In genomic region chr19:40632311-40633036, GRCh38 we compare ENCODE assay signal across 18 cellular contexts. TPM values are rescaled to one million over a fixed set of nuclear protein-coding genes. Genes with fewer than 3 reads are reported as not detected.
A peak's percentile ranks its signal among the peaks of the same experiment; 100 is the strongest.
DNase-seq lines count a peak whose midpoint lies in the region; ATAC-seq, FAIRE-seq and TF ChIP-seq lines count a peak whose summit lies in the region.
"Had no signal": no experiment of that assay in that cellular context is flagged by ENCODE, and none has a peak within 500 bp of the region (broad histone marks: within the 10 kb centered on the region; RNA-seq: fewer than 3 reads in every experiment).

No MANE protein-coding gene starts in this region.

- H4K91ac ChIP-seq in H9 (ENCODE audit: insufficient read length, low read depth, low read length) (no peak overlapping the region), H1 (replicated peaks; ENCODE audit: insufficient read length, low read length) (no peak overlapping the region)

- H2BK20ac ChIP-seq in H9 (ENCODE audit: low read depth, low read length, poor library complexity, severe bottlenecking) (no peak overlapping the region), H1 (ENCODE audit: low read length) (no peak overlapping the region; the same call in 1 of the 2 replicates)

- no peak overlapping the region for H3K18ac ChIP-seq in H9 (ENCODE audit: insufficient read length, low read depth, low read length)
- H3K18ac ChIP-seq in H1 (ENCODE audit: extremely low read depth, low read length) = peak overlapping the region; percentile 60; the same call in 1 of the 2 replicates

- peaks cover 3 to 18% (median 17%) of the 10 kb centered on the region in 3 experiments; a peak in 6 of 7 replicates for H3K36me3 Mint-ChIP-seq in H9 (ENCODE audit: insufficient read depth in 1 of 3, low read depth in 3 of 3)
- H3K36me3 Mint-ChIP-seq in neural progenitor cell = peaks cover 9% of the 10 kb centered on the region
- peaks cover 6% of the 10 kb centered on the region for H3K36me3 Mint-ChIP-seq in CD8-positive, alpha-beta T cell

- CTCF ChIA-PET in H1 (lab: Charles Lee; ENCODE audit: partially characterized antibody) = interaction anchor here (0.6 to 4.9 kb wide), 6 partner anchors 8 to 319 kb away, joined by 3 to 100 read pairs (median 32); partner anchors contain the start of gene LTBP4
- CTCF ChIA-PET in CD8-positive, alpha-beta T cell (lab: Charles Lee) = interaction anchor here (3.7 to 4.5 kb wide), 2 partner anchors 10 to 23 kb away, joined by 33 to 56 read pairs; no protein-coding TSS in a partner anchor

- ATAC-seq in CD8-positive, alpha-beta T cell = no peak

- no peak for TF ChIP-seq RAD21 in H1 (IDR thresholded peaks at IDR 0.05 in 1 of 2, conservative IDR thresholded peaks at IDR 0.05 in 1 of 2; ENCODE audit: low read depth in 2 of 2, low read length in 2 of 2)

- H3K4me2 ChIP-seq in H9 (ENCODE audit: insufficient read depth, insufficient read length, low read length) (no peak overlapping the region), H1 (ENCODE audit: insufficient read depth in 1 of 2, low read depth in 2 of 2, low read length in 2 of 2) (peak overlapping the region in 1 of 2 experiments; percentile 1; a peak in 1 of 4 replicates), neural progenitor cell (no peak overlapping the region)

- H3K4me3 Mint-ChIP-seq in H9 (peak overlapping the region in 1 of 2 experiments; percentile 54; a peak in 3 of 5 replicates), neural progenitor cell (peak overlapping the region; percentile 57)
- H3K4me3 Mint-ChIP-seq in CD8-positive, alpha-beta T cell = no peak overlapping the region

- H3K9ac ChIP-seq in H9 (ENCODE audit: extremely low read depth, insufficient read length, low read length) (no peak overlapping the region), H1 (replicated peaks in 1 of 4; ENCODE audit: extremely low read depth in 1 of 4, low read depth in 3 of 4, low read length in 3 of 4) (no peak overlapping the region), neural progenitor cell (no peak overlapping the region)

- H3K4me1 Mint-ChIP-seq in H9 = peaks cover 35 to 37% of the 10 kb centered on the region in 2 experiments
- H3K4me1 Mint-ChIP-seq in neural progenitor cell = peaks cover 35% of the 10 kb centered on the region
- H3K4me1 Mint-ChIP-seq in CD8-positive, alpha-beta T cell (ENCODE audit: low read depth) = peaks cover 12% of the 10 kb centered on the region

- H3K79me2 ChIP-seq in H9 (ENCODE audit: insufficient read depth, low read length) (no peaks in the 10 kb centered on the region), H1 (ENCODE audit: control insufficient read depth in 1 of 2, insufficient read depth in 2 of 2, low read length in 2 of 2) (no peaks in the 10 kb centered on the region), neural progenitor cell (ENCODE audit: low read depth) (no peaks in the 10 kb centered on the region)

- H3K9me3 ChIP-seq in H9 (ENCODE audit: control insufficient read depth, low read depth, low read length) (no peaks in the 10 kb centered on the region), H1 (ENCODE audit: insufficient read depth in 2 of 2, low read depth in 1 of 2, low read length in 1 of 2) (no peaks in the 10 kb centered on the region), neural progenitor cell (ENCODE audit: low read depth) (no peaks in the 10 kb centered on the region), prostate gland (no peaks in the 10 kb centered on the region)
- H3K9me3 ChIP-seq in CD8-positive, alpha-beta T cell (ENCODE audit: low read length) = no peaks in the 10 kb centered on the region

- H3K23me2 ChIP-seq in H9 (ENCODE audit: insufficient read length, low read depth, low read length, poor library complexity, severe bottlenecking) = no peaks in the 10 kb centered on the region
- H3K23me2 ChIP-seq in H1 (ENCODE audit: low read depth, low read length) = no peaks in the 10 kb centered on the region

- H3K4me1 ChIP-seq in H9 (ENCODE audit: insufficient read depth, low read length) (peaks cover 6% of the 10 kb centered on the region; the same call in 1 of the 2 replicates), H1 (replicated peaks in 1 of 4; ENCODE audit: control insufficient read depth in 3 of 4, insufficient read depth in 4 of 4, low read length in 3 of 4) (peaks cover 0 to 9% (median 4%) of the 10 kb centered on the region in 4 experiments; a peak in 5 of 7 replicates), neural progenitor cell (peaks cover 9% of the 10 kb centered on the region), prostate gland (replicated peaks) (peaks cover 3% of the 10 kb centered on the region)
- peaks cover 4% of the 10 kb centered on the region for H3K4me1 ChIP-seq in CD8-positive, alpha-beta T cell (ENCODE audit: insufficient read depth, low read length)

- H3K9me3 Mint-ChIP-seq in H9 (no peaks in the 10 kb centered on the region; a peak in 1 of 5 replicates), neural progenitor cell (no peaks in the 10 kb centered on the region)
- no peaks in the 10 kb centered on the region for H3K9me3 Mint-ChIP-seq in CD8-positive, alpha-beta T cell

- H3K56ac ChIP-seq in H9 (ENCODE audit: insufficient read length, low read depth, low read length) (no peak overlapping the region), H1 (replicated peaks; ENCODE audit: insufficient read length, low read depth, low read length) (no peak overlapping the region)

- FAIRE-seq in H1 (lab: Jason Lieb, UNC) (no peak), RCC 7860 (lab: Jason Lieb, UNC) (no peak)

- H3K14ac ChIP-seq in H9 (ENCODE audit: insufficient read depth, low read length) (no peak overlapping the region), H1 (ENCODE audit: insufficient read length) (no peak overlapping the region)

- H3K27me3 Mint-ChIP-seq in H9 (ENCODE audit: low read depth) (peaks cover 39% of the 10 kb centered on the region), neural progenitor cell (ENCODE audit: insufficient read depth, low read depth) (peaks cover 3% of the 10 kb centered on the region)
- peaks cover 5% of the 10 kb centered on the region for H3K27me3 Mint-ChIP-seq in CD8-positive, alpha-beta T cell (ENCODE audit: low read depth)

- no CpG with 5 or more reads among the region's 3 CpGs for WGBS in H9 (ENCODE audit: extremely low coverage, insufficient read length, low lambda C conversion rate)
- 59% methylated on average over 3 of the region's 3 CpGs; no CpG with 5 or more reads in 1 of the 2 experiments for WGBS in H1 (ENCODE audit: extremely low coverage in 1 of 2, insufficient coverage in 1 of 2, insufficient read length in 1 of 2, insufficient replicate concordance in 2 of 2, low coverage in 1 of 2, low lambda C conversion rate in 2 of 2, missing lambda C conversion rate in 1 of 2), 2 experiments
- WGBS in prostate gland = 80% methylated on average over 3 of the region's 3 CpGs

- intact Hi-C loops in prostate gland (cut with DNase I) = loop anchor here (5.0 to 10.0 kb wide), 3 partner anchors 85 to 168 kb away; partner anchors contain the start of genes BLVRB and SPTBN4
- intact Hi-C loops in CD8-positive, alpha-beta T cell (cut with DNase I, micrococcal nuclease) = no loop called here

- H3K79me1 ChIP-seq in H9 (ENCODE audit: insufficient read depth, low read depth, low read length, poor library complexity, severe bottlenecking) (no peaks in the 10 kb centered on the region), H1 (ENCODE audit: low read depth, low read length) (no peaks in the 10 kb centered on the region)

- H3K27ac ChIP-seq in H9 (ENCODE audit: insufficient read length, low read depth, low read length) (no peak overlapping the region), H1 (ENCODE audit: low read depth, low read length) (no peak overlapping the region), neural progenitor cell (no peak overlapping the region), prostate gland (no peak overlapping the region), coronary artery (no peak overlapping the region)
- H3K27ac ChIP-seq in CD8-positive, alpha-beta T cell (ENCODE audit: low read depth, low read length) = no peak overlapping the region
- H3K27ac ChIP-seq: C4-2B had no signal

- H2BK5ac ChIP-seq in H9 (ENCODE audit: insufficient read length, low read length) = no peak overlapping the region
- H2BK5ac ChIP-seq in H1 (ENCODE audit: low read depth, low read length) = no peak overlapping the region

- H4K5ac ChIP-seq in H9 (ENCODE audit: insufficient read length, low read depth, low read length) = no peak overlapping the region
- no peak overlapping the region for H4K5ac ChIP-seq in H1 (ENCODE audit: insufficient read length, low read depth, low read length)

- H2BK12ac ChIP-seq in H9 (ENCODE audit: insufficient read length, low read depth, low read length) (no peak overlapping the region), H1 (ENCODE audit: low read depth, low read length) (no peak overlapping the region)

- H4K8ac ChIP-seq in H9 (replicated peaks; ENCODE audit: insufficient read length, low read depth, low read length) = no peak overlapping the region
- H4K8ac ChIP-seq in H1 (ENCODE audit: extremely low read depth, insufficient read depth, low read length) = no peak overlapping the region

- H2AK5ac ChIP-seq in H9 (ENCODE audit: insufficient read length, low read length) (no peak overlapping the region), H1 (ENCODE audit: low read depth, low read length) (no peak overlapping the region)

- POLR2A ChIA-PET in H1 (lab: Charles Lee; ENCODE audit: partially characterized antibody) = interaction anchor here (1.6 to 2.4 kb wide), 2 partner anchors 8 to 28 kb away, joined by 3 to 8 read pairs; no protein-coding TSS in a partner anchor
- POLR2A ChIA-PET in CD8-positive, alpha-beta T cell (lab: Charles Lee) = no interaction called here

- DNase-seq in H9 = peak; percentile 83
- DNase-seq in H1 (ENCODE audit: low read depth in 1 of 2, low spot score in 2 of 2) = no peak
- peak; percentile 29 for DNase-seq in neural progenitor cell (ENCODE audit: low spot score)
- no peak for DNase-seq in prostate gland (ENCODE audit: low spot score)
- DNase-seq in CD8-positive, alpha-beta T cell = no peak
- no peak for DNase-seq in RCC 7860 (ENCODE audit: low spot score)
- DNase-seq in coronary artery (ENCODE audit: low spot score) = no peak
- DNase-seq: DMS79 treated with DMSO at 0.1 percent for 48 hours, KBM-7, NCI-H1105 treated with DMSO at 0.1 percent for 48 hours, NCI-H1694, NCI-H2107, NCI-H510A, NCI-H748 treated with DMSO at 0.1 percent for 48 hours, RPMI8226, SIG-M5 had no signal

- TF ChIP-seq CTCF in H9 (conservative IDR thresholded peaks at IDR 0.05) (no peak), H1 (IDR thresholded peaks at IDR 0.05; ENCODE audit: control extremely low read depth in 1 of 3, insufficient read depth in 1 of 3, low read depth in 1 of 3, low read length in 3 of 3) (no peak), neural progenitor cell (IDR thresholded peaks at IDR 0.05) (no peak), prostate gland (IDR thresholded peaks at IDR 0.05) (no peak), coronary artery (IDR thresholded peaks at IDR 0.05) (no peak)
- TF ChIP-seq CTCF in CD8-positive, alpha-beta T cell (IDR thresholded peaks at IDR 0.05) = no peak

- H3K36me3 ChIP-seq in H1 (ENCODE audit: control insufficient read depth in 2 of 4, insufficient read depth in 4 of 4, low read length in 3 of 4) = peaks cover 0 to 10% (median 3%) of the 10 kb centered on the region in 4 experiments; a peak in 2 of 8 replicates
- no peaks in the 10 kb centered on the region for H3K36me3 ChIP-seq in neural progenitor cell
- peaks cover 0 to 4% of the 10 kb centered on the region in 2 donors for H3K36me3 ChIP-seq in prostate gland
- H3K36me3 ChIP-seq in CD8-positive, alpha-beta T cell (ENCODE audit: insufficient read depth, low read length) = no peaks in the 10 kb centered on the region

- H3T11ph ChIP-seq in H9 (ENCODE audit: low read length) = no peak overlapping the region

- no peak overlapping the region for H3K4me3 ChIP-seq in H1 (ENCODE audit: extremely low read depth in 1 of 4, insufficient read depth in 2 of 4, low read depth in 3 of 4, low read length in 4 of 4)
- H3K4me3 ChIP-seq in neural progenitor cell = no peak overlapping the region
- H3K4me3 ChIP-seq in prostate gland = no peak overlapping the region
- H3K4me3 ChIP-seq in CD8-positive, alpha-beta T cell (ENCODE audit: low read depth, low read length) = no peak overlapping the region
- no peak overlapping the region for H3K4me3 ChIP-seq in coronary artery

- H3K4ac ChIP-seq in H9 (ENCODE audit: low read depth, low read length) (no peak overlapping the region), H1 (replicated peaks; ENCODE audit: insufficient read length, low read depth, low read length) (no peak overlapping the region)

- H3K27ac Mint-ChIP-seq in H9 = no peak overlapping the region
- H3K27ac Mint-ChIP-seq in neural progenitor cell = no peak overlapping the region
- no peak overlapping the region for H3K27ac Mint-ChIP-seq in CD8-positive, alpha-beta T cell

- H3K27me3 ChIP-seq in H9 (ENCODE audit: insufficient read depth, low read length) (no peaks in the 10 kb centered on the region; the same call in 1 of the 2 replicates), H1 (replicated peaks in 1 of 4; ENCODE audit: control insufficient read depth in 3 of 4, extremely low read depth in 1 of 4, insufficient read depth in 3 of 4, low read length in 3 of 4) (peaks cover 0 to 13% (median 8%) of the 10 kb centered on the region in 4 experiments; a peak in 3 of 7 replicates), neural progenitor cell (peaks cover 34% of the 10 kb centered on the region), prostate gland (replicated peaks; ENCODE audit: insufficient read depth) (no peaks in the 10 kb centered on the region)
- H3K27me3 ChIP-seq in CD8-positive, alpha-beta T cell (ENCODE audit: insufficient read depth, low read length) = no peaks in the 10 kb centered on the region

- TF ChIP-seq EP300 in H1 (IDR thresholded peaks at IDR 0.05; ENCODE audit: borderline replicate concordance in 1 of 2, low read depth in 2 of 2, low read length in 2 of 2) = no peak

- H2BK15ac ChIP-seq in H9 (ENCODE audit: low read depth, low read length) = no peak overlapping the region
- no peak overlapping the region for H2BK15ac ChIP-seq in H1 (ENCODE audit: low read length)

- no peak overlapping the region for H2AFZ ChIP-seq in H9 (ENCODE audit: low read length)
- no peak overlapping the region for H2AFZ ChIP-seq in H1 (ENCODE audit: low read length)
- H2AFZ ChIP-seq in neural progenitor cell (replicated peaks) = no peak overlapping the region

- no peak for TF ChIP-seq POLR2A in H1 (IDR thresholded peaks at IDR 0.05; ENCODE audit: control extremely low read depth in 1 of 2, low read depth in 2 of 2, low read length in 2 of 2)
- no peak for TF ChIP-seq POLR2A in prostate gland (IDR thresholded peaks at IDR 0.05)

- H4K20me1 ChIP-seq in H9 (ENCODE audit: control insufficient read depth, insufficient read depth, insufficient read length) = no peaks in the 10 kb centered on the region
- peaks cover 0 to 2% of the 10 kb centered on the region in 2 experiments for H4K20me1 ChIP-seq in H1 (replicated peaks in 1 of 2; ENCODE audit: control insufficient read depth in 1 of 2, insufficient read depth in 2 of 2, low read length in 2 of 2)
- no peaks in the 10 kb centered on the region for H4K20me1 ChIP-seq in neural progenitor cell (ENCODE audit: low read depth)

- H3F3A ChIP-seq in neural progenitor cell (ENCODE audit: low read depth) = peaks cover 6% of the 10 kb centered on the region

- H3K23ac ChIP-seq in H9 (ENCODE audit: insufficient read length, low read depth, low read length) = no peak overlapping the region
- H3K23ac ChIP-seq in H1 (ENCODE audit: insufficient read length) = no peak overlapping the region

- no peak overlapping the region for H2BK120ac ChIP-seq in H9 (ENCODE audit: low read depth, low read length, poor library complexity, severe bottlenecking)
- H2BK120ac ChIP-seq in H1 (replicated peaks; ENCODE audit: low read depth, low read length) = no peak overlapping the region

RNA-seq across cellular contexts. Expression of gene LTBP4, which starts 31.3 kb away (rescaled TPM):
- total RNA-seq in H9 (2021) (115 and 129 TPM in 2 replicates), neural progenitor cell (ENCODE audit: low replicate concordance) (24.7 and 70.0 TPM in 2 replicates), prostate gland (100 to 1,000 TPM; 160 to 500 TPM)
- 630 TPM for polyA plus RNA-seq in PFSK-1 (2012; ENCODE audit: insufficient read length, low read depth)
- total RNA-seq in H1 (2021; fragmentation: NEBNext Ultra II Directional; extraction: Animal tissue kit (Norgen Biotek cat#: 25700)) = 75.3 and 77.1 TPM in 2 replicates
- polyA plus RNA-seq in H1 (2011; rRNA removed) = 54.5 and 111 TPM in 2 replicates
- polyA plus RNA-seq in H1 (2011; cell fraction: cytosol; rRNA removed) = 68.6 TPM
- 270 TPM for polyA plus RNA-seq in H1 (2011; cell fraction: nucleus; rRNA removed)
- 51.9 to 154 TPM (median 115 TPM) in 4 replicates for polyA plus RNA-seq in H1 (2012, experiment 1 of 2)
- 94.0 TPM for polyA plus RNA-seq in H1 (2012, experiment 2 of 2)
- polyA plus RNA-seq in H1 (2013, experiment 1 of 2) = 67.1 TPM
- polyA plus RNA-seq in H1 (2013, experiment 2 of 2) = 56.9 TPM
- polyA minus RNA-seq in H1 (2011; rRNA and poly(A)+ RNA removed) = 21.2 and 23.9 TPM in 2 replicates
- polyA minus RNA-seq in H1 (2011; cell fraction: cytosol; rRNA and poly(A)+ RNA removed) = 61.7 TPM
- polyA minus RNA-seq in H1 (2011; cell fraction: nucleus; rRNA and poly(A)+ RNA removed) = 58.2 TPM
- 100 to 1,000 TPM in 1 of 2 experiments, 10 to 100 TPM in 1; 86.0 to 107 TPM for total RNA-seq in CD8-positive, alpha-beta T cell

RNA-seq across cellular contexts. Expression of gene SHKBP1, which starts 55.8 kb away (rescaled TPM):
- 90.9 and 92.9 TPM in 2 replicates for total RNA-seq in H9 (2021)
- 147 TPM for polyA plus RNA-seq in PFSK-1 (2012; ENCODE audit: insufficient read length, low read depth)
- total RNA-seq in H1 (2021; fragmentation: NEBNext Ultra II Directional; extraction: Animal tissue kit (Norgen Biotek cat#: 25700)) = 72.8 and 74.6 TPM in 2 replicates
- 98.8 and 158 TPM in 2 replicates for polyA plus RNA-seq in H1 (2011; rRNA removed)
- polyA plus RNA-seq in H1 (2011; cell fraction: cytosol; rRNA removed) = 81.1 TPM
- 207 TPM for polyA plus RNA-seq in H1 (2011; cell fraction: nucleus; rRNA removed)
- polyA plus RNA-seq in H1 (2012, experiment 1 of 2) = 79.8 to 106 TPM (median 102 TPM) in 4 replicates
- 95.8 TPM for polyA plus RNA-seq in H1 (2012, experiment 2 of 2)
- polyA plus RNA-seq in H1 (2013, experiment 1 of 2) = 79.2 TPM
- polyA plus RNA-seq in H1 (2013, experiment 2 of 2) = 73.3 TPM
- polyA minus RNA-seq in H1 (2011; rRNA and poly(A)+ RNA removed) = 44.1 and 59.2 TPM in 2 replicates
- 83.1 TPM for polyA minus RNA-seq in H1 (2011; cell fraction: cytosol; rRNA and poly(A)+ RNA removed)
- polyA minus RNA-seq in H1 (2011; cell fraction: nucleus; rRNA and poly(A)+ RNA removed) = 68.1 TPM
- total RNA-seq in neural progenitor cell (ENCODE audit: low replicate concordance) = 20.6 and 63.7 TPM in 2 replicates
- total RNA-seq in prostate gland = 10 to 100 TPM; 54.6 to 91.6 TPM
- total RNA-seq in CD8-positive, alpha-beta T cell = 10 to 100 TPM; 93.8 to 95.3 TPM

RNA-seq across cellular contexts. Expression of gene NUMBL, which starts 58.0 kb away (rescaled TPM):
- total RNA-seq in H9 (2021) = 32.6 and 34.5 TPM in 2 replicates
- 47.4 TPM for polyA plus RNA-seq in PFSK-1 (2012; ENCODE audit: insufficient read length, low read depth)
- total RNA-seq in H1 (2021; fragmentation: NEBNext Ultra II Directional; extraction: Animal tissue kit (Norgen Biotek cat#: 25700)) = 24.8 and 29.4 TPM in 2 replicates
- polyA plus RNA-seq in H1 (2011; rRNA removed) = 13.5 and 20.0 TPM in 2 replicates
- 10.3 TPM for polyA plus RNA-seq in H1 (2011; cell fraction: cytosol; rRNA removed)
- 22.0 TPM for polyA plus RNA-seq in H1 (2011; cell fraction: nucleus; rRNA removed)
- 7.0 to 14.8 TPM (median 13.2 TPM) in 4 replicates for polyA plus RNA-seq in H1 (2012, experiment 1 of 2)
- 9.5 TPM for polyA plus RNA-seq in H1 (2012, experiment 2 of 2)
- 11.1 TPM for polyA plus RNA-seq in H1 (2013, experiment 1 of 2)
- 10.7 TPM for polyA plus RNA-seq in H1 (2013, experiment 2 of 2)
- polyA minus RNA-seq in H1 (2011; rRNA and poly(A)+ RNA removed) = 9.9 and 10.0 TPM in 2 replicates
- polyA minus RNA-seq in H1 (2011; cell fraction: cytosol; rRNA and poly(A)+ RNA removed) = 6.8 TPM
- polyA minus RNA-seq in H1 (2011; cell fraction: nucleus; rRNA and poly(A)+ RNA removed) = 14.0 TPM
- total RNA-seq in neural progenitor cell (ENCODE audit: low replicate concordance) = 6.4 and 19.8 TPM in 2 replicates
- 100 to 1,000 TPM in 1 of 2 donors, 10 to 100 TPM in 1; 24.3 to 102 TPM for total RNA-seq in prostate gland
- 1 to 10 TPM; 3.5 to 4.3 TPM for total RNA-seq in CD8-positive, alpha-beta T cell

Comparison
In these comparisons a context has a peak if more than half of its experiments do, and no peak if none do; other contexts are left out.
1. DNase-seq: peak in H9 (single experiment) and neural progenitor cell (single experiment); none in H1 (0 of 2), prostate gland (single experiment), CD8-positive, alpha-beta T cell (0 of 7), RCC 7860 (single experiment) and coronary artery (single experiment).